In the genomic region with DNA sequence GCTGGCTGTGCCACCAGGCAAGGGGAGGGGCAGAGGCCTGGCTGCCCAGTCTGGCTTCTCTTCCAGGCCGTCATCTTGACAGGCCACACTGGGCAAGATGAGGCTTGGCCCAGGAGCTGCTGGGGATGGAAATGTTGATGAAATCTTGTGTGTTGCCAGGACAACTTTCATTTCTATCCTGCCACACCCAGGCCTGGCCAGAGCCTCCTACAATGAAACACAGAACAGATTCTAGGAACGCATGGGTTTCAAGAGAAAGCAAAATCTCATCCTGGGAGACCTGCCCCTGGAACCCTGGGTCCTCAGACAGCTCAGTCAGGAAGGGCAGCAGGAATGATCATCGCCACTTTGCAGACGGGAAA, we compare ENCODE assay signal across 1 cellular context.
TF ChIP-seq lines count a peak whose summit lies in the region.

No MANE protein-coding gene starts in this region.

TF ChIP-seq in SK-N-SH treated with all-trans-retinoic acid at 6 μM for 48 hours, 23 proteins besides CTCF, POLR2A, EP300 and RAD21 (continued from another document):
- TF ChIP-seq, protein P1, sequence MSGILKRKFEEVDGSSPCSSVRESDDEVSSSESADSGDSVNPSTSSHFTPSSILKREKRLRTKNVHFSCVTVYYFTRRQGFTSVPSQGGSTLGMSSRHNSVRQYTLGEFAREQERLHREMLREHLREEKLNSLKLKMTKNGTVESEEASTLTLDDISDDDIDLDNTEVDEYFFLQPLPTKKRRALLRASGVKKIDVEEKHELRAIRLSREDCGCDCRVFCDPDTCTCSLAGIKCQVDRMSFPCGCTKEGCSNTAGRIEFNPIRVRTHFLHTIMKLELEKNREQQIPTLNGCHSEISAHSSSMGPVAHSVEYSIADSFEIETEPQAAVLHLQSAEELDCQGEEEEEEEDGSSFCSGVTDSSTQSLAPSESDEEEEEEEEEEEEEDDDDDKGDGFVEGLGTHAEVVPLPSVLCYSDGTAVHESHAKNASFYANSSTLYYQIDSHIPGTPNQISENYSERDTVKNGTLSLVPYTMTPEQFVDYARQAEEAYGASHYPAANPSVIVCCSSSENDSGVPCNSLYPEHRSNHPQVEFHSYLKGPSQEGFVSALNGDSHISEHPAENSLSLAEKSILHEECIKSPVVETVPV (CRISPR knock-in tag; IDR thresholded peaks at IDR 0.05), result no peak
- TF ChIP-seq BACH2 (CRISPR knock-in tag; IDR thresholded peaks at IDR 0.05; ENCODE audit: borderline replicate concordance), result no peak
- TF ChIP-seq GLIS3 (CRISPR knock-in tag; IDR thresholded peaks at IDR 0.05), result no peak
- TF ChIP-seq RARB (CRISPR knock-in tag; IDR thresholded peaks at IDR 0.05), result no peak
- TF ChIP-seq ZNF565 (CRISPR knock-in tag; conservative IDR thresholded peaks at IDR 0.05; ENCODE audit: low read depth), result no peak
- no peak for TF ChIP-seq ZNF8 (CRISPR knock-in tag; IDR thresholded peaks at IDR 0.05)
TF ChIP-seq in SK-N-SH treated with all-trans-retinoic acid at 6 μM for 48 hours: peak in this region for 0.
